21 cellular contexts compared by ENCODE assay signal in genomic region chr2:85788603-85789002, GRCh38.
"Had no signal": no experiment of that assay in that cellular context is flagged by ENCODE, and none has a peak within 500 bp of the region (broad histone marks: within the 10 kb centered on the region; RNA-seq: fewer than 3 reads in every experiment).

No MANE protein-coding gene starts in this region.

- H3K27me3 ChIP-seq: esophagus muscularis mucosa, gastrocnemius medialis, heart right ventricle, right lobe of liver had no signal

- H3K27ac ChIP-seq: epithelial cell of prostate, esophagus muscularis mucosa, gastrocnemius medialis, heart right ventricle, left ventricle myocardium inferior, parathyroid adenoma, psoas muscle, right lobe of liver, skin epidermis had no signal

- H3K36me3 Mint-ChIP-seq: naive B cell had no signal

- ATAC-seq: effector memory CD8-positive, alpha-beta T cell; gastrocnemius medialis; heart right ventricle; psoas muscle had no signal

- DNase-seq: effector memory CD8-positive, alpha-beta T cell; gastrocnemius medialis; heart right ventricle; hypothalamus; left ventricle myocardium inferior; mesenchymal stem cell; midbrain; naive B cell; retina; stimulated activated CD4-positive, alpha-beta T cell treated with anti-CD3 and anti-CD28 coated beads, Interleukin-12 subunit alpha, Interleukin-12 subunit beta, amount 100 ng/mL, for 4 hours; trophoblast cell had no signal

- H2AFZ ChIP-seq: parathyroid adenoma had no signal

- H3K9me3 ChIP-seq: esophagus muscularis mucosa, gastrocnemius medialis, heart right ventricle, left ventricle myocardium inferior, psoas muscle, right lobe of liver had no signal

- H3K4me3 Mint-ChIP-seq: central memory CD8-positive, alpha-beta T cell; effector memory CD8-positive, alpha-beta T cell; naive B cell; nephron; stimulated activated naive CD8-positive, alpha-beta T cell treated with anti-CD3 and anti-CD28 coated beads, Interleukin-15, Interleukin-2, amounts not matched to agents 100 ng/mL and 50 ng/mL, for 24 hours had no signal

- H3K9me3 Mint-ChIP-seq: central memory CD8-positive, alpha-beta T cell; effector memory CD8-positive, alpha-beta T cell; naive B cell; nephron; stimulated activated naive CD8-positive, alpha-beta T cell treated with anti-CD3 and anti-CD28 coated beads, Interleukin-15, Interleukin-2, amounts not matched to agents 100 ng/mL and 50 ng/mL, for 24 hours had no signal

- H3K4me3 ChIP-seq: esophagus muscularis mucosa, gastrocnemius medialis, heart right ventricle, left ventricle myocardium inferior, lung, psoas muscle, right lobe of liver, skin epidermis had no signal

- H3K9ac ChIP-seq: parathyroid adenoma had no signal

- H3K27ac Mint-ChIP-seq: effector memory CD8-positive, alpha-beta T cell; nephron; stimulated activated naive CD8-positive, alpha-beta T cell treated with anti-CD3 and anti-CD28 coated beads, Interleukin-15, Interleukin-2, amounts not matched to agents 100 ng/mL and 50 ng/mL, for 24 hours had no signal

- H3K4me1 ChIP-seq: parathyroid adenoma had no signal
